ENCODE assay signal across 8 cellular contexts in the genomic region with DNA sequence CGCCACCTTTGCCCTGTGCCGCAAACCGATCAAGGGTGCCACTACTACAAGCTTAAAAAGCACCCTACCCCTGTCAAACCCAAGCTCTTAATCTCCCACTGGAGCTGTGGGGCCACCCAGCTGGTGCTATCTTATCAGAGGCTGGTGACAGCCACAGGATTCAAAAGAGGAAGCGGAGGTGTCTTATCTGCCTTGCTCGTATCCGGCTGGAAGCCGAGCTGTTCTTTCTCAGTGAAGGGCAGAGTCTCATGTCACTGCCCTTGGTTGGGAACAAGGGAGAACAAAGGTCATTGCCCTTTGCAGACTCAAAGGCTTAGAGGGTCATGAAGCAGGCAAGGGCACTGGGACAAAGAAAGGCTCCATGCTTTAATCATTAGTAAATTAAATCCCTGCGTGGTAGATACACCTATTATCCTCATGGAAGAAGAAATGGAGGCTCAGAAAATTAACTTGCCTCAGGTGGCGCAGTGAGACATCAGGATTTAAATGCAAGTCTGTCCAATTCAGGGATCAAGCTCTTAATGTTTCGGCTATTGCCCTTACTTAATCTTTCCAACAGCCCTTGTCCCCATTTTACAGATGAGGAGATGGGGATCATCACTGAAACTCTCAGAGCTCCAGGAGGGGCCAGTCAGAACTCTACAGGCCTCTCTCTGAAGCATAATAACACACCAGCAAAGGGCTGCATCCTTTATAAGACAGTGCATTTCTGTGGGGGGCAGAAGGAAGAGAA.
DNase-seq lines count a peak whose midpoint lies in the region; ATAC-seq and TF ChIP-seq lines count a peak whose summit lies in the region.

No MANE protein-coding gene starts in this region.

- no peaks in the 10 kb centered on the region for H3K36me3 Mint-ChIP-seq in nephron progenitor cell (ENCODE audit: low read depth)

- peaks cover 14% of the 10 kb centered on the region for H3K27me3 Mint-ChIP-seq in nephron progenitor cell (ENCODE audit: low read depth, poor library complexity)

- ATAC-seq in GM21576 (IDR thresholded peaks at IDR 0.05; ENCODE audit: unreplicated experiment) (peak; percentile 71), left colon (peak; percentile 64), HG03135 (IDR thresholded peaks at IDR 0.05; ENCODE audit: unreplicated experiment) (no peak)

- H3K4me1 Mint-ChIP-seq in nephron progenitor cell = peaks cover 24% of the 10 kb centered on the region

- peak; percentile 23 for DNase-seq in GM10266 (ENCODE audit: extremely low spot score)
- DNase-seq in NOMO-1 (lab: John Stamatoyannopoulos, UW; ENCODE audit: unreplicated experiment in 2 of 2) = peak; percentile 15 to 61
- peak in 1 of 2 donors; percentile 33 for DNase-seq in left colon
- no peak for DNase-seq in activated effector memory CD4-positive, alpha-beta T cell treated with anti-CD3 and anti-CD28 coated beads, Interleukin-2, amount 50 U/mL, for 16 hours
- DNase-seq in GOT3 (lab: John Stamatoyannopoulos, UW) = no peak
- DNase-seq in nephron progenitor cell = no peak

- H3K27ac Mint-ChIP-seq in nephron progenitor cell = no peak overlapping the region

- TF ChIP-seq CTCF in GM10266 (IDR thresholded peaks at IDR 0.05; ENCODE audit: control insufficient read depth, insufficient read depth, low read depth, missing control alignments) (no peak), nephron progenitor cell (IDR thresholded peaks at IDR 0.05) (no peak)

- intact Hi-C loops in left colon (cut with DNase I, micrococcal nuclease) = no loop called here

- H3K9me3 Mint-ChIP-seq in nephron progenitor cell = peaks cover 11% of the 10 kb centered on the region

- H3K4me3 Mint-ChIP-seq in nephron progenitor cell = no peak overlapping the region

Comparison
In these comparisons a context has a peak if more than half of its experiments do, and no peak if none do; other contexts are left out.
1. DNase-seq: peak in GM10266 (single experiment) and NOMO-1 (2 of 2); none in activated effector memory CD4-positive, alpha-beta T cell treated with anti-CD3 and anti-CD28 coated beads, Interleukin-2, amount 50 U/mL, for 16 hours (single experiment), GOT3 (single experiment) and nephron progenitor cell (single experiment).